22 cellular contexts compared by ENCODE assay signal in the genomic region with DNA sequence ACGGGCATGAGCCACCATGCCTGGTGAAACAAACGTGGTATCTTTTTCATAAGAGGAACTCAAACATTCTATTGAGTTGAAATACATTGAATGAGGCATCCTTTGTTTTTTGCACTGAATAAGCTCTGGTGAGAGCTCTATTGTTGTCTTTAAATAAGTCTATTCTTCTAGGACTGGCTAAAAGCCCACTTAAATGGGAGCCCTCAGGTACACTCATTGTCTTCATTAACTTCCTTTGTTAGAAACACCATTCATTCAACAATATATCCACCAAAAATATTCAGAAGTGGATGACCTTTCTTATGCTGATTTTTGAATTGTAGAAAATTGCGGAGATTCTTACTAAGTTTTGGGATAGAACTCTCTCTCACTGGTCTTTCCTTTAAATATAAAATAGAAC.
"Had no signal": no experiment of that assay in that cellular context is flagged by ENCODE, and none has a peak within 500 bp of the region (broad histone marks: within the 10 kb centered on the region; RNA-seq: fewer than 3 reads in every experiment).

No MANE protein-coding gene starts in this region.

- H3K4me1 ChIP-seq: heart left ventricle, prostate gland, right lobe of liver, testis, tibial nerve, upper lobe of right lung, vagina had no signal

- H3K9me3 ChIP-seq: ovary, prostate gland, right lobe of liver, testis, tibial nerve, upper lobe of right lung, vagina had no signal

- H3K27me3 ChIP-seq: heart left ventricle, ovary, right lobe of liver, testis, tibial nerve, upper lobe of right lung, vagina had no signal

- ATAC-seq: heart left ventricle; left colon; left ventricle myocardium superior; naive thymus-derived CD8-positive, alpha-beta T cell; right lobe of liver; stimulated activated memory B cell treated with anti-CD40 and anti-IgM and Interleukin-4, amounts not matched to agents 10 μg/mL and 1 μg/mL and 100 μg/mL, for 72 hours; upper lobe of right lung had no signal

- H3K4me3 ChIP-seq: dorsolateral prefrontal cortex, heart left ventricle, lung, ovary, prostate gland, right lobe of liver, testis, tibial nerve, upper lobe of right lung, vagina had no signal

- H3K36me3 ChIP-seq: heart left ventricle, ovary, prostate gland, right lobe of liver, tibial nerve, upper lobe of right lung, vagina had no signal

- H3K27ac ChIP-seq: heart left ventricle, ovary, prostate gland, right lobe of liver, testis, tibial nerve, upper lobe of right lung, vagina had no signal

- DNase-seq: cortex of kidney; dorsolateral prefrontal cortex; effector CD8-positive, alpha-beta T cell; foreskin melanocyte; heart left ventricle; hippocampal formation; left colon; left ventricle myocardium superior; mesendoderm; naive thymus-derived CD8-positive, alpha-beta T cell; ovary; retina; right lobe of liver; stimulated activated CD4-positive, alpha-beta T cell treated with anti-CD3 and anti-CD28 coated beads, Interleukin-4, amount 100 ng/mL, for 1 hour; stimulated activated CD8-positive, alpha-beta memory T cell treated with anti-CD3 and anti-CD28 coated beads, Interleukin-4, amount 100 ng/mL, for 48 hours; testis; upper lobe of right lung had no signal
